Comparison of ENCODE assay signal across 9 cellular contexts in the genomic region with DNA sequence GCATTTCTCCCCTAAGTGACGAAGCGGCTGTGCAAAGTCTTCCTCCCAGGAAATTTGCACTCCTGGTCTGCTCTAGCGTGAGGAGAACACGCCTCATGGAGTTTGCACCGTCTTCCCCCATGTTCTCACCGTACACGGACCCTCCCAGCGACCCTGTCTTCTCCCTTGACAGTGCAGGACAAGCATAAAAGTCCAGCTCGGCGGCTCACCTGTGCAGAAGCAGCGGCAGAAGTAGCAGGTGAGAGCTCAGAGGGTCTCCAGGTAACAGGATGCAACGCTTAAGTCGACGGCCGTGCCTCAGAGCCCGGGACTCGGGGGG. TPM values are rescaled to one million over a fixed set of nuclear protein-coding genes. Genes with fewer than 3 reads are reported as not detected.
DNase-seq lines count a peak whose midpoint lies in the region; ATAC-seq and FAIRE-seq lines count a peak whose summit lies in the region.
"Had no signal": no experiment of that assay in that cellular context is flagged by ENCODE, and none has a peak within 500 bp of the region (broad histone marks: within the 10 kb centered on the region; RNA-seq: fewer than 3 reads in every experiment).

No MANE protein-coding gene starts in this region.

- peak overlapping the region; percentile 32 to 70 for H3K4me3 ChIP-seq in small intestine (ENCODE audit: low read depth in 1 of 2, low read length in 2 of 2)

- peak; percentile 10 for ATAC-seq in GM19324 (IDR thresholded peaks at IDR 0.05; ENCODE audit: low FRiP score, unreplicated experiment)
- ATAC-seq in HG03064 (IDR thresholded peaks at IDR 0.05; ENCODE audit: low read depth, unreplicated experiment), result peak; percentile 2
- ATAC-seq in activated naive CD8-positive, alpha-beta T cell treated with anti-CD3 and anti-CD28 coated beads, Interleukin-2, amount 50 U/mL, for 24 hours, result peak; percentile 33
- ATAC-seq in GM21737 (IDR thresholded peaks at IDR 0.05; ENCODE audit: unreplicated experiment), result no peak
- ATAC-seq in left colon, result no peak

- intact Hi-C loops in left colon (cut with DNase I, micrococcal nuclease), result no loop called here

- H3K27ac Mint-ChIP-seq in activated naive CD8-positive, alpha-beta T cell treated with anti-CD3 and anti-CD28 coated beads, Interleukin-2, amount 50 U/mL, for 24 hours, result peak overlapping the region; percentile 98

- no peaks in the 10 kb centered on the region for H3K9me3 ChIP-seq in small intestine (ENCODE audit: control insufficient read depth, low read depth)

- H3K4me3 Mint-ChIP-seq in activated naive CD8-positive, alpha-beta T cell treated with anti-CD3 and anti-CD28 coated beads, Interleukin-2, amount 50 U/mL, for 24 hours, result peak overlapping the region; percentile 87

- WGBS in small intestine, 3 donors, result 53 to 76% (median 62%) methylated on average over 17 of the region's 17 CpGs

- peaks cover 42% of the 10 kb centered on the region for H3K4me1 Mint-ChIP-seq in activated naive CD8-positive, alpha-beta T cell treated with anti-CD3 and anti-CD28 coated beads, Interleukin-2, amount 50 U/mL, for 24 hours

- no peaks in the 10 kb centered on the region for H3K4me1 ChIP-seq in small intestine (ENCODE audit: control insufficient read depth in 2 of 2, insufficient read depth in 1 of 2, low read depth in 1 of 2, low read length in 1 of 2)

- peak overlapping the region in 1 of 2 donors; percentile 87 for H3K27ac ChIP-seq in small intestine (ENCODE audit: low read depth in 1 of 2, low read length in 1 of 2)

- H3K36me3 ChIP-seq in small intestine (ENCODE audit: control insufficient read depth in 2 of 2, insufficient read depth in 2 of 2, low read length in 2 of 2), result no peaks in the 10 kb centered on the region

- DNase-seq in activated naive CD8-positive, alpha-beta T cell treated with anti-CD3 and anti-CD28 coated beads, Interleukin-2, amount 50 U/mL, for 24 hours, result no peak
- DNase-seq in small intestine, result no peak
- no peak for DNase-seq in Kasumi-1 (lab: John Stamatoyannopoulos, UW)
- DNase-seq in GM19240 (ENCODE audit: insufficient read length, low spot score), result no peak
- no peak for DNase-seq in left colon

- no peak for FAIRE-seq in small intestine (lab: Jason Lieb, UNC)

- no peaks in the 10 kb centered on the region for H3K9me3 Mint-ChIP-seq in activated naive CD8-positive, alpha-beta T cell treated with anti-CD3 and anti-CD28 coated beads, Interleukin-2, amount 50 U/mL, for 24 hours

- H3K36me3 Mint-ChIP-seq in activated naive CD8-positive, alpha-beta T cell treated with anti-CD3 and anti-CD28 coated beads, Interleukin-2, amount 50 U/mL, for 24 hours (ENCODE audit: low read depth), result peaks cover 2% of the 10 kb centered on the region

- no peaks in the 10 kb centered on the region for H3K27me3 Mint-ChIP-seq in activated naive CD8-positive, alpha-beta T cell treated with anti-CD3 and anti-CD28 coated beads, Interleukin-2, amount 50 U/mL, for 24 hours

- no peaks in the 10 kb centered on the region for H3K27me3 ChIP-seq in small intestine (ENCODE audit: control insufficient read depth in 2 of 2, insufficient read depth in 2 of 2, low read length in 2 of 2)

RNA-seq across cellular contexts. Expression of a gene that starts 0.3 kb away (rescaled TPM):
- polyA plus RNA-seq in small intestine, result 1 to 10 TPM in 1 of 3 donors, under 1 TPM in 2; 0.22 to 2.1 (median 0.81) TPM
- total RNA-seq in left colon, result 1 to 10 TPM in 1 of 2 donors, under 1 TPM in 1; 0.43 to 2.1 TPM
- total RNA-seq: NCI-H460 had no signal

RNA-seq across cellular contexts. Expression of a gene that starts 54.7 kb away (rescaled TPM):
- polyA plus RNA-seq in small intestine, result 10 to 100 TPM; 26.7 to 37.3 (median 29.2) TPM
- total RNA-seq in left colon, result 10 to 100 TPM; 37.3 to 39.0 TPM

Comparison
In these comparisons a context has a peak if more than half of its experiments do, and no peak if none do; other contexts are left out.
1. ATAC-seq: peak in GM19324 (single experiment), HG03064 (single experiment) and activated naive CD8-positive, alpha-beta T cell treated with anti-CD3 and anti-CD28 coated beads, Interleukin-2, amount 50 U/mL, for 24 hours (single experiment); none in GM21737 (single experiment) and left colon (single experiment).